1 cellular context compared by ENCODE assay signal in genomic region chr19:51712461-51713081, GRCh38.
TF ChIP-seq lines count a peak whose summit lies in the region.

No MANE protein-coding gene starts in this region.

TF ChIP-seq in H1, 55 proteins besides CTCF, POLR2A, EP300 and RAD21:
- no peak for TF ChIP-seq CTBP2 (IDR thresholded peaks at IDR 0.05; ENCODE audit: borderline replicate concordance, insufficient read depth, insufficient read length, low read length)
- peak; percentile 49; the same call in 1 of the 2 replicates for TF ChIP-seq CEBPB (IDR thresholded peaks at IDR 0.05; ENCODE audit: low read depth, low read length)
- no peak for TF ChIP-seq SP4 (IDR thresholded peaks at IDR 0.05; ENCODE audit: low read length)
- TF ChIP-seq SUZ12 (IDR thresholded peaks at IDR 0.05; ENCODE audit: low read length), result no peak
- no peak for TF ChIP-seq USF2 (IDR thresholded peaks at IDR 0.05; ENCODE audit: low read length)
